31 cellular contexts compared by ENCODE assay signal in the genomic region with DNA sequence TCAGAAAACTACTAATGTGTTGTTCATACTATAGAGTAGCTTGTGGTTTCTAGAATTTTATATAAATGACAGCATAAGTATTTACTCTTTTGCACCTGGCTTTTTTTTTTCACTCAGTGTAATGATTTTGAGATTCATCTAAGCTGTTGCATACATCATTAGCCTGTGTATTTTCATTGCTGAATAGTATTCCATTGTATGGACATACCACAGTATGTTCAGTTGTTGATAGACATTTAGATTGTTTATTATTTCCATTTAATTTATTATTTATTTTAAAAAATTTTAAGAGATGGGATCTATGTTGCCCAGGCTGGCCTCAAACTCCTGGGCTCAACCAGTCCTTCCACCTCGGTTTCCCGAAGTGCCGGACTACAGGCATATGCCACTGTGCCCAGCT.
DNase-seq lines count a peak whose midpoint lies in the region; ATAC-seq, FAIRE-seq and TF ChIP-seq lines count a peak whose summit lies in the region.
"Had no signal": no experiment of that assay in that cellular context is flagged by ENCODE, and none has a peak within 500 bp of the region (broad histone marks: within the 10 kb centered on the region; RNA-seq: fewer than 3 reads in every experiment).

No MANE protein-coding gene starts in this region.

- no peaks in the 10 kb centered on the region for H3F3A ChIP-seq in SK-N-SH (replicated peaks; ENCODE audit: insufficient read depth)

- H3K9me2 ChIP-seq in SK-N-SH: no peaks in the 10 kb centered on the region

- peaks cover 24 to 44% of the 10 kb centered on the region in 2 experiments for H3K36me3 ChIP-seq in SK-N-SH (replicated peaks in 1 of 2; ENCODE audit: control insufficient read depth in 1 of 2, insufficient read depth in 2 of 2, low read length in 1 of 2)
- H3K36me3 ChIP-seq in K562 (ENCODE audit: control insufficient read depth, insufficient read depth, low read length): no peaks in the 10 kb centered on the region
- H3K36me3 ChIP-seq: BE2C, BLaER1 had no signal

- CTCF ChIA-PET in SK-N-SH (lab: Yijun Ruan, JAX): interaction anchor here (0.8 kb wide), 1 partner anchor 15 kb away, joined by 3 read pairs; no protein-coding TSS in a partner anchor
- CTCF ChIA-PET in K562 (lab: Yijun Ruan, JAX; ENCODE audit: low intra/inter-chr PET ratio): no interaction called here
- CTCF ChIA-PET in GM10248 (lab: Yijun Ruan, JAX): interaction anchor here (1.0 to 1.6 kb wide), 3 partner anchors 9 to 321 kb away, joined by 3 to 4 read pairs (median 4); no protein-coding TSS in a partner anchor

- TF ChIP-seq RAD21 in SK-N-SH (IDR thresholded peaks at IDR 0.05; ENCODE audit: low read length): no peak
- TF ChIP-seq RAD21 in K562 (CRISPR knock-in tag; conservative IDR thresholded peaks at IDR 0.05 in 1 of 2, IDR thresholded peaks at IDR 0.05 in 1 of 2): no peak

- FAIRE-seq in K562 (lab: Jason Lieb, UNC): no peak
- FAIRE-seq: A204.1, A549, D721Med had no signal

- DNase-seq in SK-N-SH (no peak), K562 (ENCODE audit: extremely low read depth in 1 of 4, low spot score in 3 of 4) (no peak), GM10248 (ENCODE audit: extremely low spot score) (no peak)
- DNase-seq: 8988T; ACHN; AML-193; BE2C; C1 segment of cervical spinal cord; Caco-2; Calu3; CD4-positive, alpha-beta memory T cell; CD4-positive, alpha-beta T cell; CD4-positive, CD25-positive, alpha-beta regulatory T cell; CD8-positive, alpha-beta memory T cell; CD8-positive, alpha-beta T cell; COR-L47; DMS 273 treated with DMSO at 0.1 percent for 48 hours; DMS153; DMS53; DMS79; DMS79 treated with DMSO at 0.1 percent for 48 hours; DND-41; EL had no signal

- H3K9ac ChIP-seq in SK-N-SH (no peak overlapping the region), K562 (ENCODE audit: insufficient read depth in 1 of 2, low read depth in 2 of 2, low read length in 2 of 2) (no peak overlapping the region)
- H3K9ac ChIP-seq: BLaER1; BLaER1 treated with 17β-estradiol and CSF1 and Interleukin-3, amounts not matched to agents 10 nM and 100 nM had no signal

- in situ Hi-C loops in K562 (cut with MboI): no loop called here

- no peak for TF ChIP-seq POLR2A in K562 (conservative IDR thresholded peaks at IDR 0.05)

- H4K20me1 ChIP-seq in SK-N-SH (ENCODE audit: insufficient read depth) (no peaks in the 10 kb centered on the region), K562 (replicated peaks; ENCODE audit: control insufficient read depth, insufficient read depth, low read length) (no peaks in the 10 kb centered on the region)
- H4K20me1 ChIP-seq: BLaER1; BLaER1 treated with 17β-estradiol and CSF1 and Interleukin-3, amounts not matched to agents 10 nM and 100 nM had no signal

- H3K27ac ChIP-seq in SK-N-SH (ENCODE audit: low read depth in 2 of 2, low read length in 1 of 2): no peak overlapping the region
- no peak overlapping the region for H3K27ac ChIP-seq in K562 (ENCODE audit: extremely low read depth, low read depth, low read length)
- H3K27ac ChIP-seq: 22Rv1; A549; BLaER1; BLaER1 treated with 17β-estradiol and CSF1 and Interleukin-3, amounts not matched to agents 10 nM and 100 nM; C4-2B had no signal

- H2AFZ ChIP-seq in SK-N-SH (ENCODE audit: low read depth) (no peak overlapping the region), K562 (ENCODE audit: low read depth, low read length) (no peak overlapping the region)

- intact Hi-C loops in K562 (cut with micrococcal nuclease): no loop called here

- H3K4me2 ChIP-seq in SK-N-SH (no peak overlapping the region), K562 (ENCODE audit: insufficient read depth, low read length) (no peak overlapping the region)
- H3K4me2 ChIP-seq: A549; BLaER1; BLaER1 treated with 17β-estradiol and CSF1 and Interleukin-3, amounts not matched to agents 10 nM and 100 nM had no signal

- H3K79me2 ChIP-seq in SK-N-SH (ENCODE audit: insufficient read depth): no peaks in the 10 kb centered on the region
- H3K79me2 ChIP-seq in K562 (ENCODE audit: control insufficient read depth, insufficient read depth, low read length): no peaks in the 10 kb centered on the region

- 99% methylated on average over 3 of the region's 3 CpGs for WGBS in SK-N-SH (ENCODE audit: low lambda C conversion rate)
- 0% methylated on average over 3 of the region's 3 CpGs for WGBS in K562 (ENCODE audit: insufficient coverage, low coverage, missing lambda C conversion rate)

- H3K9me3 ChIP-seq in SK-N-SH (0 out of 2 replicates have a peak, but pooled peaks cover 6% of the 10 kb centered on the region), K562 (replicated peaks; ENCODE audit: control insufficient read depth, insufficient read depth, low read depth, low read length) (peaks cover 2% of the 10 kb centered on the region; the same call in 1 of the 2 replicates)
- H3K9me3 ChIP-seq: BE2C, Caco-2 had no signal

- ATAC-seq in SK-N-SH treated with all-trans-retinoic acid at 6 μM for 48 hours (no peak), K562 (no peak)
- ATAC-seq: A549; CD8-positive, alpha-beta T cell had no signal

- TF ChIP-seq EP300 in SK-N-SH (IDR thresholded peaks at IDR 0.05; ENCODE audit: borderline replicate concordance in 1 of 2, low read depth in 1 of 2, low read length in 1 of 2): no peak
- TF ChIP-seq EP300 in K562 (IDR thresholded peaks at IDR 0.05; ENCODE audit: low read length): no peak

- H3K4me3 ChIP-seq in SK-N-SH (ENCODE audit: low read depth in 2 of 2, low read length in 1 of 2) (no peak overlapping the region), K562 (no peak overlapping the region)
- H3K4me3 ChIP-seq: A549; BLaER1; BLaER1 treated with 17β-estradiol and CSF1 and Interleukin-3, amounts not matched to agents 10 nM and 100 nM had no signal

- TF ChIP-seq CTCF in SK-N-SH (IDR thresholded peaks at IDR 0.05) (no peak), K562 (IDR thresholded peaks at IDR 0.05 in 2 of 3, conservative IDR thresholded peaks at IDR 0.05 in 1 of 3; ENCODE audit: insufficient read depth in 2 of 3, low read depth in 1 of 3, low read length in 3 of 3) (no peak), GM10248 (IDR thresholded peaks at IDR 0.05; ENCODE audit: control extremely low read depth, extremely low read depth, low read depth, missing control alignments) (no peak)

- H3K27me3 ChIP-seq in SK-N-SH (ENCODE audit: insufficient read depth): no peaks in the 10 kb centered on the region
- H3K27me3 ChIP-seq in K562 (ENCODE audit: control insufficient read depth in 2 of 2, insufficient read depth in 2 of 2, low read length in 2 of 2): no peaks in the 10 kb centered on the region
- H3K27me3 ChIP-seq: BE2C; BLaER1; BLaER1 treated with 17β-estradiol and CSF1 and Interleukin-3, amounts not matched to agents 10 nM and 100 nM had no signal

- H3K4me1 ChIP-seq in SK-N-SH (ENCODE audit: control insufficient read depth in 1 of 2, insufficient read depth in 2 of 2, low read depth in 1 of 2, low read length in 1 of 2): no peaks in the 10 kb centered on the region
- H3K4me1 ChIP-seq in K562 (replicated peaks in 1 of 2; ENCODE audit: control insufficient read depth in 2 of 2, insufficient read depth in 2 of 2, low read length in 2 of 2): no peaks in the 10 kb centered on the region
- H3K4me1 ChIP-seq: A549; BE2C; BLaER1; BLaER1 treated with 17β-estradiol and CSF1 and Interleukin-3, amounts not matched to agents 10 nM and 100 nM; Caco-2 had no signal

- BruUV-seq in K562 (replicated peaks; lab: Mats Ljungman, UMichigan): no TSS peak

- POLR2A ChIA-PET in SK-N-SH (lab: Yijun Ruan, JAX) (interaction anchor here (0.6 kb wide), 1 partner anchor 25 kb away, joined by 3 read pairs; no protein-coding TSS in a partner anchor), K562 (lab: Yijun Ruan, JAX) (no interaction called here), GM10248 (lab: Yijun Ruan, JAX) (no interaction called here)

- no peaks in the 10 kb centered on the region for H3K9me1 ChIP-seq in K562 (ENCODE audit: control insufficient read depth, insufficient read depth, low read length)

TF ChIP-seq in SK-N-SH treated with all-trans-retinoic acid at 6 μM for 48 hours, 23 proteins besides CTCF, POLR2A, EP300 and RAD21:
- TF ChIP-seq, protein P1, sequence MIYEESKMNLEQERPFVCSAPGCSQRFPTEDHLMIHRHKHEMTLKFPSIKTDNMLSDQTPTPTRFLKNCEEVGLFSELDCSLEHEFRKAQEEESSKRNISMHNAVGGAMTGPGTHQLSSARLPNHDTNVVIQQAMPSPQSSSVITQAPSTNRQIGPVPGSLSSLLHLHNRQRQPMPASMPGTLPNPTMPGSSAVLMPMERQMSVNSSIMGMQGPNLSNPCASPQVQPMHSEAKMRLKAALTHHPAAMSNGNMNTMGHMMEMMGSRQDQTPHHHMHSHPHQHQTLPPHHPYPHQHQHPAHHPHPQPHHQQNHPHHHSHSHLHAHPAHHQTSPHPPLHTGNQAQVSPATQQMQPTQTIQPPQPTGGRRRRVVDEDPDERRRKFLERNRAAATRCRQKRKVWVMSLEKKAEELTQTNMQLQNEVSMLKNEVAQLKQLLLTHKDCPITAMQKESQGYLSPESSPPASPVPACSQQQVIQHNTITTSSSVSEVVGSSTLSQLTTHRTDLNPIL (CRISPR knock-in tag; IDR thresholded peaks at IDR 0.05; ENCODE audit: low read depth): no peak
- peak; percentile 98 for TF ChIP-seq ZNF8 (CRISPR knock-in tag; IDR thresholded peaks at IDR 0.05)

TF ChIP-seq in SK-N-SH, 30 proteins besides CTCF, POLR2A, EP300 and RAD21 (continues in another document):
- no peak for TF ChIP-seq POLR2AphosphoS5 (IDR thresholded peaks at IDR 0.05; ENCODE audit: low read depth, low read length)
- no peak for TF ChIP-seq SMC3 (IDR thresholded peaks at IDR 0.05; ENCODE audit: low read depth, low read length)
- no peak for TF ChIP-seq TAF1 (IDR thresholded peaks at IDR 0.05; ENCODE audit: borderline replicate concordance, low read depth, low read length)
- no peak for TF ChIP-seq GABPA (IDR thresholded peaks at IDR 0.05; ENCODE audit: low read depth)

TF ChIP-seq in K562, 482 proteins besides CTCF, POLR2A, EP300 and RAD21:
- TF ChIP-seq CC2D1A (IDR thresholded peaks at IDR 0.05): no peak
- peak; percentile 21 for TF ChIP-seq ZNF146 (CRISPR knock-in tag; IDR thresholded peaks at IDR 0.05; ENCODE audit: unreplicated experiment)
